In genomic region chr12:116879509-116880212, GRCh38 we compare ENCODE assay signal across 8 cellular contexts. TPM values are rescaled to one million over a fixed set of nuclear protein-coding genes. Genes with fewer than 3 reads are reported as not detected.
DNase-seq lines count a peak whose midpoint lies in the region; ATAC-seq lines count a peak whose summit lies in the region.

No MANE protein-coding gene starts in this region.

- in situ Hi-C loops in HAP-1 (cut with MboI; ENCODE audit: low sequenced_read_pairs): no loop called here

- peak overlapping the region; percentile 49 to 73 (median 60) for H3K4me3 ChIP-seq in BLaER1 treated with 17β-estradiol and CSF1 and Interleukin-3, amounts not matched to agents 10 nM and 100 nM
- H3K4me3 ChIP-seq in HAP-1 (peak overlapping the region; percentile 40), mononuclear cell (ENCODE audit: low read length) (peak overlapping the region; percentile 15)

- peak overlapping the region; percentile 93 to 99 (median 97) for H3K4me2 ChIP-seq in BLaER1 treated with 17β-estradiol and CSF1 and Interleukin-3, amounts not matched to agents 10 nM and 100 nM

- peaks cover 81% of the 10 kb centered on the region for H3K27me3 Mint-ChIP-seq in activated naive CD8-positive, alpha-beta T cell treated with anti-CD3 and anti-CD28 coated beads, Interleukin-2, amount 50 U/mL, for 24 hours

- no peak overlapping the region for H3K27ac Mint-ChIP-seq in activated naive CD8-positive, alpha-beta T cell treated with anti-CD3 and anti-CD28 coated beads, Interleukin-2, amount 50 U/mL, for 24 hours

- no peaks in the 10 kb centered on the region for H3K36me3 Mint-ChIP-seq in activated naive CD8-positive, alpha-beta T cell treated with anti-CD3 and anti-CD28 coated beads, Interleukin-2, amount 50 U/mL, for 24 hours (ENCODE audit: low read depth)

- H3K27ac ChIP-seq in BLaER1 treated with 17β-estradiol and CSF1 and Interleukin-3, amounts not matched to agents 10 nM and 100 nM: no peak overlapping the region

- no peak for ATAC-seq in activated naive CD8-positive, alpha-beta T cell treated with anti-CD3 and anti-CD28 coated beads, Interleukin-2, amount 50 U/mL, for 24 hours

- H3K36me3 ChIP-seq in BLaER1 treated with 17β-estradiol and CSF1 and Interleukin-3, amounts not matched to agents 10 nM and 100 nM: no peaks in the 10 kb centered on the region
- H3K36me3 ChIP-seq in HAP-1 (replicated peaks): no peaks in the 10 kb centered on the region

- H3K4me1 Mint-ChIP-seq in activated naive CD8-positive, alpha-beta T cell treated with anti-CD3 and anti-CD28 coated beads, Interleukin-2, amount 50 U/mL, for 24 hours: peaks cover 27% of the 10 kb centered on the region

- H3K9ac ChIP-seq in BLaER1 treated with 17β-estradiol and CSF1 and Interleukin-3, amounts not matched to agents 10 nM and 100 nM: peak overlapping the region in 3 of 11 experiments; percentile 15 to 52 (median 31); a peak in 6 of 22 replicates

- H3K4me1 ChIP-seq in BLaER1 treated with 17β-estradiol and CSF1 and Interleukin-3, amounts not matched to agents 10 nM and 100 nM: peaks cover 30 to 41% (median 36%) of the 10 kb centered on the region in 10 experiments
- H3K4me1 ChIP-seq in HAP-1 (peaks cover 7% of the 10 kb centered on the region), mononuclear cell (ENCODE audit: insufficient read depth, low read length) (peaks cover 39% of the 10 kb centered on the region)

- DNase-seq in HAP-1 (ENCODE audit: low spot score in 2 of 2) (peak in 1 of 2 experiments; percentile 38), SW480 (ENCODE audit: low spot score) (no peak), HT-29 (ENCODE audit: low spot score) (no peak), cortex of kidney (lab: John Stamatoyannopoulos, UW) (no peak), SW 1271 (lab: John Stamatoyannopoulos, UW) (no peak)
- DNase-seq in activated naive CD8-positive, alpha-beta T cell treated with anti-CD3 and anti-CD28 coated beads, Interleukin-2, amount 50 U/mL, for 24 hours: no peak

- peaks cover 0 to 45% (median 32%) of the 10 kb centered on the region in 11 experiments; a peak in 19 of 22 replicates for H4K20me1 ChIP-seq in BLaER1 treated with 17β-estradiol and CSF1 and Interleukin-3, amounts not matched to agents 10 nM and 100 nM

- peaks cover 2 to 7% (median 4%) of the 10 kb centered on the region in 11 experiments for H3K9me3 ChIP-seq in BLaER1 treated with 17β-estradiol and CSF1 and Interleukin-3, amounts not matched to agents 10 nM and 100 nM (replicated peaks in 1 of 11)
- H3K9me3 ChIP-seq in HAP-1 (no peaks in the 10 kb centered on the region), mononuclear cell (ENCODE audit: low read depth, low read length) (no peaks in the 10 kb centered on the region)

- H3K27me3 ChIP-seq in BLaER1 treated with 17β-estradiol and CSF1 and Interleukin-3, amounts not matched to agents 10 nM and 100 nM: peaks cover 71 to 90% (median 85%) of the 10 kb centered on the region in 11 experiments
- H3K27me3 ChIP-seq in HAP-1 (ENCODE audit: low read depth) (peaks cover 49% of the 10 kb centered on the region), mononuclear cell (ENCODE audit: insufficient read depth, low read length) (peaks cover 80% of the 10 kb centered on the region)

- no peaks in the 10 kb centered on the region for H3K9me3 Mint-ChIP-seq in activated naive CD8-positive, alpha-beta T cell treated with anti-CD3 and anti-CD28 coated beads, Interleukin-2, amount 50 U/mL, for 24 hours

- peak overlapping the region; percentile 82 for H3K4me3 Mint-ChIP-seq in activated naive CD8-positive, alpha-beta T cell treated with anti-CD3 and anti-CD28 coated beads, Interleukin-2, amount 50 U/mL, for 24 hours

RNA-seq across cellular contexts. Expression of gene HRK, which starts 1.6 kb away (rescaled TPM):
- total RNA-seq in mononuclear cell: 0.10 TPM
- total RNA-seq in HT-29 (2014; rRNA removed; shearing (Covaris generic)): not detected in 2 replicates

RNA-seq across cellular contexts. Expression of gene FBXW8, which starts 31.1 kb away (rescaled TPM):
- total RNA-seq in mononuclear cell: 5.2 TPM
- total RNA-seq in HT-29 (2014; rRNA removed; shearing (Covaris generic)): 10.0 and 13.1 TPM in 2 replicates
